ENCODE assay signal across 21 cellular contexts in genomic region chr5:161442471-161442870, GRCh38.
"Had no signal": no experiment of that assay in that cellular context is flagged by ENCODE, and none has a peak within 500 bp of the region (broad histone marks: within the 10 kb centered on the region; RNA-seq: fewer than 3 reads in every experiment).

No MANE protein-coding gene starts in this region.

- H3K27me3 Mint-ChIP-seq: naive thymus-derived CD4-positive, alpha-beta T cell; stimulated activated naive B cell treated with anti-CD40 and anti-IgM and Interleukin-4, amounts not matched to agents 10 μg/mL and 1 μg/mL and 100 μg/mL, for 72 hours; stimulated activated naive CD8-positive, alpha-beta T cell treated with anti-CD3 and anti-CD28 coated beads, Interleukin-15, amount 100 ng/mL, for 72 hours had no signal

- H3K4me1 Mint-ChIP-seq: naive thymus-derived CD4-positive, alpha-beta T cell; nephron progenitor cell; stimulated activated naive B cell treated with anti-CD40 and anti-IgM and Interleukin-4, amounts not matched to agents 10 μg/mL and 1 μg/mL and 100 μg/mL, for 72 hours; stimulated activated naive CD8-positive, alpha-beta T cell treated with anti-CD3 and anti-CD28 coated beads, Interleukin-15, amount 100 ng/mL, for 72 hours had no signal

- H3K4me1 ChIP-seq: esophagus squamous epithelium, right atrium auricular region, sigmoid colon, testis, tibial nerve, upper lobe of right lung, vagina had no signal

- H3K9me3 ChIP-seq: esophagus squamous epithelium, neutrophil, right atrium auricular region, sigmoid colon, testis, upper lobe of right lung, vagina had no signal

- H3K36me3 Mint-ChIP-seq: naive thymus-derived CD4-positive, alpha-beta T cell; stimulated activated naive B cell treated with anti-CD40 and anti-IgM and Interleukin-4, amounts not matched to agents 10 μg/mL and 1 μg/mL and 100 μg/mL, for 72 hours had no signal

- H3K4me3 ChIP-seq: esophagus squamous epithelium, hepatocyte, right atrium auricular region, sigmoid colon, skin epidermis, testis, tibial nerve, upper lobe of right lung, vagina had no signal

- H3K27ac Mint-ChIP-seq: naive thymus-derived CD4-positive, alpha-beta T cell; nephron progenitor cell; stimulated activated naive B cell treated with anti-CD40 and anti-IgM and Interleukin-4, amounts not matched to agents 10 μg/mL and 1 μg/mL and 100 μg/mL, for 72 hours; stimulated activated naive CD8-positive, alpha-beta T cell treated with anti-CD3 and anti-CD28 coated beads, Interleukin-15, amount 100 ng/mL, for 72 hours had no signal

- H3K27ac ChIP-seq: esophagus squamous epithelium, hepatocyte, neutrophil, right atrium auricular region, sigmoid colon, skin epidermis, testis, tibial nerve, upper lobe of right lung, vagina had no signal

- H3K36me3 ChIP-seq: esophagus squamous epithelium, neutrophil, right atrium auricular region, sigmoid colon, tibial nerve, upper lobe of right lung, vagina had no signal

- DNase-seq: dermis blood vessel endothelial cell; esophagus squamous epithelium; foreskin fibroblast; head of caudate nucleus; left colon; left ventricle myocardium superior; naive thymus-derived CD4-positive, alpha-beta T cell; nephron progenitor cell; sigmoid colon; stimulated activated CD4-positive, alpha-beta T cell treated with anti-CD3 and anti-CD28 coated beads, Interleukin-2, amount 100 ng/mL, for 24 hours; stimulated activated CD4-positive, alpha-beta T cell treated with anti-CD3 and anti-CD28 coated beads, Interleukin-4, amount 100 ng/mL, for 4 hours; stimulated activated naive B cell treated with anti-CD40 and anti-IgM and Interleukin-4, amounts not matched to agents 10 μg/mL and 1 μg/mL and 100 μg/mL, for 72 hours; stimulated activated naive CD8-positive, alpha-beta T cell treated with anti-CD3 and anti-CD28 coated beads, Interleukin-15, amount 100 ng/mL, for 72 hours; testis; upper lobe of right lung had no signal

- H3K27me3 ChIP-seq: esophagus squamous epithelium, hepatocyte, neutrophil, right atrium auricular region, sigmoid colon, testis, tibial nerve, upper lobe of right lung, vagina had no signal

- ATAC-seq: left colon; left ventricle myocardium superior; naive thymus-derived CD4-positive, alpha-beta T cell; stimulated activated naive B cell treated with anti-CD40 and anti-IgM and Interleukin-4, amounts not matched to agents 10 μg/mL and 1 μg/mL and 100 μg/mL, for 72 hours; stimulated activated naive CD8-positive, alpha-beta T cell treated with anti-CD3 and anti-CD28 coated beads, Interleukin-15, amount 100 ng/mL, for 72 hours; upper lobe of right lung had no signal

- H3K9me3 Mint-ChIP-seq: nephron progenitor cell had no signal

- H3K4me3 Mint-ChIP-seq: naive thymus-derived CD4-positive, alpha-beta T cell; nephron progenitor cell; stimulated activated naive B cell treated with anti-CD40 and anti-IgM and Interleukin-4, amounts not matched to agents 10 μg/mL and 1 μg/mL and 100 μg/mL, for 72 hours; stimulated activated naive CD8-positive, alpha-beta T cell treated with anti-CD3 and anti-CD28 coated beads, Interleukin-15, amount 100 ng/mL, for 72 hours had no signal
